Comparison of ENCODE assay signal across 18 cellular contexts in the genomic region with DNA sequence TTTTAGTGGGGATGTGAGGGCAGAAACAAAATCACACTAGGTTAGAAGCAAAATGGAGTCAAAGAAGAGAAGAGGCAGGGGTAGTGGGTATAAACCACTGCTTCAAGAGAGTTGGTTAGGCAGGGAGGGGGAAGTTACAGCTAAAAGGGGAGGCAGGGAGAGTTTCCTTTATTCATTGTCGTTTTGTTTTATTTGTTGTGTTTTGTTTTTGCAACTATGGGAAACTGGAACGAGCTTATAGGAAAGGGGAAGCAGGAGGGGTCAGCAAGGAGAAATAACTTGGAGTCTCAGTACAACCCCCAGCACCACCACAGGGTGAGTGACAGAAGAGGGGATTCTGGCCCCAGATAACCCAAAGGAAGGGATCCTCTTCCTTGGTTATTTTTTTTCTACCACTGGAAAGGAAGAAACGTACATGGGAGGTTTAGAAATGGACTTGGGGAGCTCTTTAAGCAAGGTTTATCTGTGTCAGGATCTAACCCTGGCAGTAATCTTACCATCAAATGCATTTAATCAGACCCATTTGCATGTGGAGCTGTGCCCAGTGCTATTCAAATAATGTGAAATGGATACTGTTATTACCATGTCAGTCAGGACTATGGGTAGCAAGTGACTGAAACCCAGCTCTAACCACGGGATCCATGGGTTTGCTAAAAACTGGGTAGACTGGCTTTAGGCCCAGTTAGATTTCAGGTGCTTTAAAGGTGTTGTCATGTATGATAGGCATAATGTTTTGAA.
DNase-seq lines count a peak whose midpoint lies in the region; ATAC-seq and TF ChIP-seq lines count a peak whose summit lies in the region.
"Had no signal": no experiment of that assay in that cellular context is flagged by ENCODE, and none has a peak within 500 bp of the region (broad histone marks: within the 10 kb centered on the region; RNA-seq: fewer than 3 reads in every experiment).

No MANE protein-coding gene starts in this region.

- H3K9me3 ChIP-seq in HEK293 (ENCODE audit: control insufficient read depth, insufficient read depth, low read depth, low read length): no peaks in the 10 kb centered on the region
- no peaks in the 10 kb centered on the region for H3K9me3 ChIP-seq in endodermal cell (ENCODE audit: control insufficient read depth, low read length)
- H3K9me3 ChIP-seq: A549, testis had no signal

- ATAC-seq in stimulated activated naive B cell treated with anti-CD40 and anti-IgM and Interleukin-4, amounts not matched to agents 10 μg/mL and 1 μg/mL and 100 μg/mL, for 72 hours (replicated peaks): no peak
- ATAC-seq: A549; left lobe of liver; naive thymus-derived CD4-positive, alpha-beta T cell; SK-N-SH treated with all-trans-retinoic acid at 6 μM for 48 hours had no signal

- H3K27me3 ChIP-seq in endodermal cell (ENCODE audit: control insufficient read depth, insufficient read depth, low read length, poor library complexity, severe bottlenecking): no peaks in the 10 kb centered on the region
- H3K27me3 ChIP-seq: testis had no signal

- H3K27me3 Mint-ChIP-seq in activated CD4-positive, alpha-beta T cell treated with anti-CD3 and anti-CD28 coated beads, Interleukin-2, amount 10 ng/mL, durations not matched to agents 7 days and 5 days: no peaks in the 10 kb centered on the region
- peaks cover 9% of the 10 kb centered on the region for H3K27me3 Mint-ChIP-seq in dendritic cell treated with granulocyte-macrophage colony-stimulating factor and Interleukin-4, amounts not matched to agents 40 ng/mL and 50 ng/mL, for 4 days
- H3K27me3 Mint-ChIP-seq in stimulated activated naive B cell treated with anti-CD40 and anti-IgM and Interleukin-4, amounts not matched to agents 10 μg/mL and 1 μg/mL and 100 μg/mL, for 72 hours: peaks cover 9 to 12% of the 10 kb centered on the region in 2 donors
- H3K27me3 Mint-ChIP-seq in endodermal cell (ENCODE audit: insufficient read depth): peaks cover 3% of the 10 kb centered on the region

- H3K4me1 ChIP-seq in HEK293 (ENCODE audit: control insufficient read depth, insufficient read depth, low read length) (peaks cover 3% of the 10 kb centered on the region; the same call in 1 of the 2 replicates), endodermal cell (ENCODE audit: control insufficient read depth, insufficient read depth, low read length) (peaks cover 13% of the 10 kb centered on the region)

- CTCF ChIA-PET in activated CD4-positive, alpha-beta T cell treated with anti-CD3 and anti-CD28 coated beads, Interleukin-2, amount 10 ng/mL, durations not matched to agents 7 days and 5 days (lab: Charles Lee): interaction anchor here (0.9 to 3.1 kb wide), 9 partner anchors 9 to 417 kb away, joined by 3 to 22 read pairs (median 4); a partner anchor contains a TSS
- CTCF ChIA-PET in HEK293 (lab: Yijun Ruan, JAX): interaction anchor here (0.9 kb wide), 1 partner anchor 581 kb away, joined by 4 read pairs; no protein-coding TSS in a partner anchor

- intact Hi-C loops in dendritic cell treated with granulocyte-macrophage colony-stimulating factor and Interleukin-4, amounts not matched to agents 40 ng/mL and 50 ng/mL, for 4 days (cut with micrococcal nuclease): no loop called here

- H3K4me1 Mint-ChIP-seq in activated CD4-positive, alpha-beta T cell treated with anti-CD3 and anti-CD28 coated beads, Interleukin-2, amount 10 ng/mL, durations not matched to agents 7 days and 5 days: peaks cover 72% of the 10 kb centered on the region
- H3K4me1 Mint-ChIP-seq in dendritic cell treated with granulocyte-macrophage colony-stimulating factor and Interleukin-4, amounts not matched to agents 40 ng/mL and 50 ng/mL, for 4 days (ENCODE audit: low read depth): peaks cover 30% of the 10 kb centered on the region
- H3K4me1 Mint-ChIP-seq in stimulated activated naive B cell treated with anti-CD40 and anti-IgM and Interleukin-4, amounts not matched to agents 10 μg/mL and 1 μg/mL and 100 μg/mL, for 72 hours: peaks cover 37 to 59% of the 10 kb centered on the region in 2 donors
- peaks cover 41% of the 10 kb centered on the region for H3K4me1 Mint-ChIP-seq in endodermal cell

- WGBS in endodermal cell (ENCODE audit: insufficient coverage in 1 of 2, insufficient read length in 1 of 2), 2 experiments: 87 to 90% methylated on average over 3 to 4 of the region's 4 CpGs

- peaks cover 7% of the 10 kb centered on the region for H3K9me3 Mint-ChIP-seq in activated CD4-positive, alpha-beta T cell treated with anti-CD3 and anti-CD28 coated beads, Interleukin-2, amount 10 ng/mL, durations not matched to agents 7 days and 5 days
- no peaks in the 10 kb centered on the region for H3K9me3 Mint-ChIP-seq in dendritic cell treated with granulocyte-macrophage colony-stimulating factor and Interleukin-4, amounts not matched to agents 40 ng/mL and 50 ng/mL, for 4 days
- H3K9me3 Mint-ChIP-seq in stimulated activated naive B cell treated with anti-CD40 and anti-IgM and Interleukin-4, amounts not matched to agents 10 μg/mL and 1 μg/mL and 100 μg/mL, for 72 hours: peaks cover 0 to 3% of the 10 kb centered on the region in 2 donors
- no peaks in the 10 kb centered on the region for H3K9me3 Mint-ChIP-seq in endodermal cell
- H3K9me3 Mint-ChIP-seq: activated naive CD4-positive, alpha-beta T cell treated with anti-CD3 and anti-CD28 coated beads, Interleukin-2, amount 10 ng/mL, durations not matched to agents 7 days and 5 days had no signal

- POLR2A ChIA-PET in activated CD4-positive, alpha-beta T cell treated with anti-CD3 and anti-CD28 coated beads, Interleukin-2, amount 10 ng/mL, durations not matched to agents 7 days and 5 days (lab: Charles Lee): interaction anchor here (0.6 kb wide), 1 partner anchor 56 kb away, joined by 3 read pairs; no protein-coding TSS in a partner anchor
- POLR2A ChIA-PET in HEK293 (lab: Yijun Ruan, JAX): no interaction called here

- H3K27ac ChIP-seq in HEK293 (ENCODE audit: extremely low read depth, low read depth, low read length): no peak overlapping the region
- H3K27ac ChIP-seq in endodermal cell (ENCODE audit: low read depth, low read length): no peak overlapping the region
- H3K27ac ChIP-seq: A549, PC-9 had no signal

- TF ChIP-seq CTCF in HEK293 (tag by site-specific recombination; IDR thresholded peaks at IDR 0.05): no peak
- TF ChIP-seq CTCF in endodermal cell (conservative IDR thresholded peaks at IDR 0.05): no peak

- no peak overlapping the region for H3K4me3 Mint-ChIP-seq in activated CD4-positive, alpha-beta T cell treated with anti-CD3 and anti-CD28 coated beads, Interleukin-2, amount 10 ng/mL, durations not matched to agents 7 days and 5 days
- no peak overlapping the region for H3K4me3 Mint-ChIP-seq in dendritic cell treated with granulocyte-macrophage colony-stimulating factor and Interleukin-4, amounts not matched to agents 40 ng/mL and 50 ng/mL, for 4 days
- peak overlapping the region in 1 of 2 donors; percentile 8 for H3K4me3 Mint-ChIP-seq in stimulated activated naive B cell treated with anti-CD40 and anti-IgM and Interleukin-4, amounts not matched to agents 10 μg/mL and 1 μg/mL and 100 μg/mL, for 72 hours
- H3K4me3 Mint-ChIP-seq in endodermal cell: no peak overlapping the region
- H3K4me3 Mint-ChIP-seq: activated naive CD4-positive, alpha-beta T cell treated with anti-CD3 and anti-CD28 coated beads, Interleukin-2, amount 10 ng/mL, durations not matched to agents 7 days and 5 days had no signal

- H3K9ac ChIP-seq in endodermal cell (ENCODE audit: extremely low read depth, low read length, poor library complexity, severe bottlenecking): no peak overlapping the region

- no peak for DNase-seq in activated CD4-positive, alpha-beta T cell treated with anti-CD3 and anti-CD28 coated beads, Interleukin-2, amount 10 ng/mL, durations not matched to agents 7 days and 5 days
- no peak for DNase-seq in activated CD4-positive, alpha-beta T cell treated with anti-CD3 and anti-CD28 coated beads for 48 hours
- DNase-seq in stimulated activated naive B cell treated with anti-CD40 and anti-IgM and Interleukin-4, amounts not matched to agents 10 μg/mL and 1 μg/mL and 100 μg/mL, for 72 hours: no peak
- DNase-seq in stimulated activated naive CD4-positive, alpha-beta T cell (lab: John Stamatoyannopoulos, UW): no peak
- DNase-seq in endodermal cell: no peak
- DNase-seq in central memory CD4-positive, alpha-beta T cell: no peak
- DNase-seq: activated naive CD4-positive, alpha-beta T cell treated with anti-CD3 and anti-CD28 coated beads, Interleukin-2, amount 10 ng/mL, durations not matched to agents 7 days and 5 days; effector CD8-positive, alpha-beta T cell; naive thymus-derived CD4-positive, alpha-beta T cell; NCI-H526; testis had no signal

- peak overlapping the region; percentile 94 for H3K27ac Mint-ChIP-seq in activated CD4-positive, alpha-beta T cell treated with anti-CD3 and anti-CD28 coated beads, Interleukin-2, amount 10 ng/mL, durations not matched to agents 7 days and 5 days
- H3K27ac Mint-ChIP-seq in dendritic cell treated with granulocyte-macrophage colony-stimulating factor and Interleukin-4, amounts not matched to agents 40 ng/mL and 50 ng/mL, for 4 days: peak overlapping the region; percentile 96
- peak overlapping the region; percentile 97 for H3K27ac Mint-ChIP-seq in stimulated activated naive B cell treated with anti-CD40 and anti-IgM and Interleukin-4, amounts not matched to agents 10 μg/mL and 1 μg/mL and 100 μg/mL, for 72 hours
- no peak overlapping the region for H3K27ac Mint-ChIP-seq in endodermal cell
- H3K27ac Mint-ChIP-seq: progenitor cell of endocrine pancreas had no signal

- H3K4me3 ChIP-seq in HEK293 (ENCODE audit: low read depth, low read length) (no peak overlapping the region), endodermal cell (ENCODE audit: low read length) (no peak overlapping the region)
- H3K4me3 ChIP-seq: A549, PC-9, testis had no signal

- H3K36me3 Mint-ChIP-seq in activated CD4-positive, alpha-beta T cell treated with anti-CD3 and anti-CD28 coated beads, Interleukin-2, amount 10 ng/mL, durations not matched to agents 7 days and 5 days (ENCODE audit: low read depth): no peaks in the 10 kb centered on the region
- no peaks in the 10 kb centered on the region for H3K36me3 Mint-ChIP-seq in dendritic cell treated with granulocyte-macrophage colony-stimulating factor and Interleukin-4, amounts not matched to agents 40 ng/mL and 50 ng/mL, for 4 days (ENCODE audit: low read depth)
- H3K36me3 Mint-ChIP-seq in stimulated activated naive B cell treated with anti-CD40 and anti-IgM and Interleukin-4, amounts not matched to agents 10 μg/mL and 1 μg/mL and 100 μg/mL, for 72 hours: peaks cover 2 to 7% of the 10 kb centered on the region in 2 donors
- H3K36me3 Mint-ChIP-seq in endodermal cell (ENCODE audit: low read depth): no peaks in the 10 kb centered on the region
- H3K36me3 Mint-ChIP-seq: activated naive CD4-positive, alpha-beta T cell treated with anti-CD3 and anti-CD28 coated beads, Interleukin-2, amount 10 ng/mL, durations not matched to agents 7 days and 5 days had no signal

- no peaks in the 10 kb centered on the region for H3K36me3 ChIP-seq in HEK293 (ENCODE audit: control insufficient read depth in 2 of 2, insufficient read depth in 1 of 2, low read length in 2 of 2)
- H3K36me3 ChIP-seq in endodermal cell (ENCODE audit: control insufficient read depth, insufficient read depth, low read length): no peaks in the 10 kb centered on the region

TF ChIP-seq in HEK293, 187 proteins besides CTCF, POLR2A, EP300 and RAD21 (continues in another document):
- TF ChIP-seq ZNF560 (tag by site-specific recombination; IDR thresholded peaks at IDR 0.05; ENCODE audit: borderline replicate concordance): no peak
